ENCODE assay signal across 2 cellular contexts in the genomic region with DNA sequence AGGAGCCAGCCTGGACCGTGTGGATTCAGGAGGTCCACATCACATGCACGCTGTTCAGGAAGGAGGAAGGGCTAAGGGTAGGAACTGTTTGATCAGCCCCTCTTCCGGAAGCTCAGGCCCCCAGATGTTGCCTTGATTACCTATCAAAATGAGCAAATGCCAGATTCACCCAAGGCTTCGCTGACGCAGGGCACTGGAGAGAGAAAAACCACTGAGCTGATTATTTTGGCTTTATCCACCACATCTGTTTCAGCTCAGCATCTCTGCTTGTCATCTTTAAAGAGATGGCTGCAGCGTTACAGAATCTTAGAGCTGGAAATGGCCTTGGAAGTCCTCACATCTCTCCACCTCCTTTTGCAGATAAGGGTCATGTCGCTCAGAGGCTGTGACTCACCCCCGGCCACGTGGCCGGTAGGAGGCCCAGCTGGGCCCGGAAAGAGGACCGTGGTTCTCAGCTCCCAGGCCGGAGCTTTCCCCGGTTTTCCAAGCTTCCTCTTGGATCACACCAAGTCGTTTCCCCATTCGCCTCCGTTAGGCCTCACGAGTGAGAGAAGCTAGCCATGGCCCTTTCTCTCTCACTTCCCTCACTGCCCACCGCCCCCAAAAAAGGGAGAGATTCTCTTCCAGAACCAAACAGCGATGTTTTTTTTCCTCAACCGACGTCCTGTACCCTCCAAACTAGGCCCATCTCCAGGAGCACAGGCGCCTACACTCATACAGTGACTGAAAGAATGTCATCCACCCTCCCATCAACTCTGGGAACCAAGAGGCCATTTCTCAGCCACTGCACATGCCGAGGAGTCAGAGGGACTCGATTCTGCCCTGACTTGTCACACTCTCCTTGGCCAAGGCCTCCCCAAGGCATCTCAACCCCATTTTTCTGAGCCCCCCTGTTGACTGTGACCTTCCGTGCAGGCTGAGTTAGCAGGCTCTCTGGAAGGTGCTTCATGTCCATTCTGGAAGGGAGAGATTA.
A peak's percentile ranks its signal among the peaks of the same experiment; 100 is the strongest.
TF ChIP-seq lines count a peak whose summit lies in the region.

No MANE protein-coding gene starts in this region.

TF ChIP-seq in K562, 482 proteins besides CTCF, POLR2A, EP300 and RAD21 (continues in another document):
- 0 out of 2 replicates have a peak, but pooled peaks have one; percentile 42 for TF ChIP-seq JUNB (CRISPR knock-in tag; conservative IDR thresholded peaks at IDR 0.05)
- TF ChIP-seq EP400 (IDR thresholded peaks at IDR 0.05), result peak; percentile 77
- TF ChIP-seq LARP7 (IDR thresholded peaks at IDR 0.05), result no peak
- TF ChIP-seq, protein P1, sequence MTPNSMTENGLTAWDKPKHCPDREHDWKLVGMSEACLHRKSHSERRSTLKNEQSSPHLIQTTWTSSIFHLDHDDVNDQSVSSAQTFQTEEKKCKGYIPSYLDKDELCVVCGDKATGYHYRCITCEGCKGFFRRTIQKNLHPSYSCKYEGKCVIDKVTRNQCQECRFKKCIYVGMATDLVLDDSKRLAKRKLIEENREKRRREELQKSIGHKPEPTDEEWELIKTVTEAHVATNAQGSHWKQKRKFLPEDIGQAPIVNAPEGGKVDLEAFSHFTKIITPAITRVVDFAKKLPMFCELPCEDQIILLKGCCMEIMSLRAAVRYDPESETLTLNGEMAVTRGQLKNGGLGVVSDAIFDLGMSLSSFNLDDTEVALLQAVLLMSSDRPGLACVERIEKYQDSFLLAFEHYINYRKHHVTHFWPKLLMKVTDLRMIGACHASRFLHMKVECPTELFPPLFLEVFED (CRISPR knock-in tag; conservative IDR thresholded peaks at IDR 0.05), result no peak
- TF ChIP-seq ARID2 (IDR thresholded peaks at IDR 0.05), result no peak
- TF ChIP-seq E2F3 (CRISPR knock-in tag; IDR thresholded peaks at IDR 0.05), result no peak
- TF ChIP-seq GATAD2A (IDR thresholded peaks at IDR 0.05), result peak; percentile 18; the same call in 1 of the 2 replicates
- TF ChIP-seq, protein P2, sequence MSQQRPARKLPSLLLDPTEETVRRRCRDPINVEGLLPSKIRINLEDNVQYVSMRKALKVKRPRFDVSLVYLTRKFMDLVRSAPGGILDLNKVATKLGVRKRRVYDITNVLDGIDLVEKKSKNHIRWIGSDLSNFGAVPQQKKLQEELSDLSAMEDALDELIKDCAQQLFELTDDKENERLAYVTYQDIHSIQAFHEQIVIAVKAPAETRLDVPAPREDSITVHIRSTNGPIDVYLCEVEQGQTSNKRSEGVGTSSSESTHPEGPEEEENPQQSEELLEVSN (IDR thresholded peaks at IDR 0.05; ENCODE audit: borderline replicate concordance in 1 of 2, extremely low read depth in 1 of 2, insufficient read depth in 1 of 2, insufficient read length in 1 of 2, low read depth in 1 of 2, low read length in 1 of 2, poor library complexity in 1 of 2, severe bottlenecking in 1 of 2), result peak; percentile 82 to 90
- TF ChIP-seq LEF1 (IDR thresholded peaks at IDR 0.05), result no peak
- TF ChIP-seq NUFIP1 (IDR thresholded peaks at IDR 0.05; ENCODE audit: partially characterized antibody), result no peak
- TF ChIP-seq XRCC4 (IDR thresholded peaks at IDR 0.05; ENCODE audit: extremely low read depth, insufficient read depth, insufficient read length), result no peak

TF ChIP-seq in liver, 16 proteins besides CTCF, POLR2A, EP300 and RAD21:
- TF ChIP-seq JUND (IDR thresholded peaks at IDR 0.05), result peak; percentile 72
- TF ChIP-seq YY1 (IDR thresholded peaks at IDR 0.05), result no peak
- TF ChIP-seq NR2F2 (IDR thresholded peaks at IDR 0.05), result peak; percentile 23
- TF ChIP-seq GABPA (IDR thresholded peaks at IDR 0.05 in 1 of 2, conservative IDR thresholded peaks at IDR 0.05 in 1 of 2), result no peak
- no peak for TF ChIP-seq EGR1 (IDR thresholded peaks at IDR 0.05; ENCODE audit: low read depth in 2 of 2)
